In genomic region chr5:132928008-132928407, GRCh38 we compare ENCODE assay signal across 21 cellular contexts. TPM values are rescaled to one million over a fixed set of nuclear protein-coding genes. Genes with fewer than 3 reads are reported as not detected.
DNase-seq lines count a peak whose midpoint lies in the region; ATAC-seq, FAIRE-seq and TF ChIP-seq lines count a peak whose summit lies in the region.
"Had no signal": no experiment of that assay in that cellular context is flagged by ENCODE, and none has a peak within 500 bp of the region (broad histone marks: within the 10 kb centered on the region; RNA-seq: fewer than 3 reads in every experiment).

No MANE protein-coding gene starts in this region.

- no peaks in the 10 kb centered on the region for H3K9me1 ChIP-seq in K562 (ENCODE audit: control insufficient read depth, insufficient read depth, low read length)

- no peak overlapping the region for H3K4me2 ChIP-seq in mammary epithelial cell (ENCODE audit: insufficient read depth, low read depth, low read length)
- no peak overlapping the region for H3K4me2 ChIP-seq in K562 (ENCODE audit: insufficient read depth, low read length)

- dilution Hi-C loops in mammary epithelial cell (cut with HindIII; ENCODE audit: low sequenced_read_pairs): no loop called here

- FAIRE-seq in K562 (lab: Jason Lieb, UNC) (no peak), islet of Langerhans (lab: Jason Lieb, UNC) (peak; percentile 43)
- FAIRE-seq: A204.1 had no signal

- CTCF ChIA-PET in MCF 10A (lab: Yijun Ruan, JAX): no interaction called here
- CTCF ChIA-PET in mammary epithelial cell (lab: Charles Lee; ENCODE audit: low non-redundant PET): no interaction called here
- CTCF ChIA-PET in K562 (lab: Yijun Ruan, JAX; ENCODE audit: low intra/inter-chr PET ratio): no interaction called here

- ATAC-seq in K562: no peak
- no peak for ATAC-seq in HG03097 (IDR thresholded peaks at IDR 0.05; ENCODE audit: low FRiP score, unreplicated experiment)
- no peak for ATAC-seq in GM18873 (IDR thresholded peaks at IDR 0.05; ENCODE audit: low FRiP score, unreplicated experiment)

- H3K9me3 ChIP-seq in mammary epithelial cell (replicated peaks; ENCODE audit: insufficient read depth, low read length) (no peaks in the 10 kb centered on the region), K562 (replicated peaks; ENCODE audit: control insufficient read depth, insufficient read depth, low read depth, low read length) (no peaks in the 10 kb centered on the region)
- H3K9me3 ChIP-seq: BE2C, HAP-1 had no signal

- in situ Hi-C loops in mammary epithelial cell (cut with MboI; ENCODE audit: low sequenced_read_pairs in 2 of 2): no loop called here
- in situ Hi-C loops in K562 (cut with MboI): no loop called here

- H3K9me3 Mint-ChIP-seq in MCF 10A (ENCODE audit: unreplicated experiment): no peaks in the 10 kb centered on the region
- H3K9me3 Mint-ChIP-seq: CD4-positive, CD25-positive, alpha-beta regulatory T cell; CD8-positive, alpha-beta memory T cell had no signal

- intact Hi-C loops in MCF 10A (cut with micrococcal nuclease): no loop called here
- intact Hi-C loops in mammary epithelial cell (cut with micrococcal nuclease): no loop called here
- intact Hi-C loops in K562 (cut with micrococcal nuclease): no loop called here

- no peak for TF ChIP-seq EP300 in K562 (IDR thresholded peaks at IDR 0.05; ENCODE audit: low read length)

- TF ChIP-seq RAD21 in K562 (CRISPR knock-in tag; conservative IDR thresholded peaks at IDR 0.05 in 1 of 2, IDR thresholded peaks at IDR 0.05 in 1 of 2): no peak

- H3K9ac ChIP-seq in mammary epithelial cell (ENCODE audit: insufficient read depth, low read length) (no peak overlapping the region), K562 (ENCODE audit: insufficient read depth in 1 of 2, low read depth in 2 of 2, low read length in 2 of 2) (no peak overlapping the region)
- H3K9ac ChIP-seq: GM23248 had no signal

- H2AFZ ChIP-seq in mammary epithelial cell (ENCODE audit: low read depth, low read length): no peak overlapping the region
- H2AFZ ChIP-seq in K562 (ENCODE audit: low read depth, low read length): no peak overlapping the region
- H2AFZ ChIP-seq: GM23248 had no signal

- no peak overlapping the region for H3K4me3 Mint-ChIP-seq in MCF 10A (ENCODE audit: unreplicated experiment)
- H3K4me3 Mint-ChIP-seq: CD4-positive, CD25-positive, alpha-beta regulatory T cell; CD8-positive, alpha-beta memory T cell had no signal

- H3K4me1 ChIP-seq in mammary epithelial cell (ENCODE audit: insufficient read depth, low read length): no peaks in the 10 kb centered on the region
- H3K4me1 ChIP-seq in K562 (replicated peaks in 1 of 2; ENCODE audit: control insufficient read depth in 2 of 2, insufficient read depth in 2 of 2, low read length in 2 of 2): peaks cover 0 to 6% of the 10 kb centered on the region in 2 experiments; a peak in 2 of 5 replicates
- H3K4me1 ChIP-seq: BE2C, HAP-1 had no signal

- peaks cover 100% of the 10 kb centered on the region for H3K36me3 Mint-ChIP-seq in MCF 10A (ENCODE audit: insufficient read depth, unreplicated experiment)

- DNase-seq in MCF 10A (ENCODE audit: unreplicated experiment): no peak
- no peak for DNase-seq in mammary epithelial cell
- no peak for DNase-seq in K562 (ENCODE audit: extremely low read depth in 1 of 4, low spot score in 3 of 4)
- DNase-seq in activated CD4-positive, alpha-beta T cell treated with anti-CD3 and anti-CD28 coated beads for 1 hour: no peak
- DNase-seq: ACHN; BE2C; C1 segment of cervical spinal cord; CD4-positive, CD25-positive, alpha-beta regulatory T cell; CD8-positive, alpha-beta memory T cell; COR-L47; DMS 273 treated with DMSO at 0.1 percent for 48 hours; DND-41; EL; GM23248 had no signal

- H3K79me2 ChIP-seq in mammary epithelial cell (ENCODE audit: insufficient read depth, low read length): peaks cover 73% of the 10 kb centered on the region
- peaks cover 7% of the 10 kb centered on the region; the same call in 2 of the 3 replicates for H3K79me2 ChIP-seq in K562 (ENCODE audit: control insufficient read depth, insufficient read depth, low read length)

- H3K36me3 ChIP-seq in mammary epithelial cell (ENCODE audit: insufficient read depth, low read length) (peaks cover 29% of the 10 kb centered on the region), K562 (ENCODE audit: control insufficient read depth, insufficient read depth, low read length) (peaks cover 73% of the 10 kb centered on the region)

- 100% methylated on average over 2 of the region's 2 CpGs for WGBS in mammary epithelial cell (ENCODE audit: low coverage, missing lambda C conversion rate)
- WGBS in K562 (ENCODE audit: insufficient coverage, low coverage, missing lambda C conversion rate): 55% methylated on average over 2 of the region's 2 CpGs

- POLR2A ChIA-PET in MCF 10A (lab: Yijun Ruan, JAX) (interaction anchor here (0.6 to 1.7 kb wide), 4 partner anchors 9 to 124 kb away, joined by 3 to 4 read pairs (median 3); partner anchors contain the start of gene HSPA4), K562 (lab: Yijun Ruan, JAX) (interaction anchor here (1.1 kb wide), 1 partner anchor 19 kb away, joined by 4 read pairs; no protein-coding TSS in a partner anchor)

- peak overlapping the region; percentile 8 for H3K27ac Mint-ChIP-seq in MCF 10A (ENCODE audit: low read depth, unreplicated experiment)

- H3K27me3 ChIP-seq in mammary epithelial cell (ENCODE audit: insufficient read depth, low read length) (no peaks in the 10 kb centered on the region), K562 (ENCODE audit: control insufficient read depth in 2 of 2, insufficient read depth in 2 of 2, low read length in 2 of 2) (no peaks in the 10 kb centered on the region)
- H3K27me3 ChIP-seq: BE2C had no signal

- TF ChIP-seq CTCF in MCF 10A (IDR thresholded peaks at IDR 0.05; ENCODE audit: unreplicated experiment) (no peak), mammary epithelial cell (conservative IDR thresholded peaks at IDR 0.05 in 1 of 2, IDR thresholded peaks at IDR 0.05 in 1 of 2; ENCODE audit: extremely low read depth in 1 of 2, insufficient read depth in 1 of 2, low read depth in 1 of 2, low read length in 2 of 2) (no peak), K562 (IDR thresholded peaks at IDR 0.05 in 2 of 3, conservative IDR thresholded peaks at IDR 0.05 in 1 of 3; ENCODE audit: insufficient read depth in 2 of 3, low read depth in 1 of 3, low read length in 3 of 3) (no peak)

- H3K4me3 ChIP-seq in mammary epithelial cell (replicated peaks in 1 of 3; ENCODE audit: insufficient read depth in 1 of 3, low read depth in 2 of 3, low read length in 3 of 3): no peak overlapping the region
- no peak overlapping the region for H3K4me3 ChIP-seq in K562
- H3K4me3 ChIP-seq: GM23248, HAP-1 had no signal

- TF ChIP-seq POLR2A in K562 (conservative IDR thresholded peaks at IDR 0.05): no peak

- no peaks in the 10 kb centered on the region for H3K27me3 Mint-ChIP-seq in MCF 10A (ENCODE audit: insufficient read depth, unreplicated experiment)
- H3K27me3 Mint-ChIP-seq: CD4-positive, CD25-positive, alpha-beta regulatory T cell; CD8-positive, alpha-beta memory T cell had no signal

- BruUV-seq in MCF 10A (replicated peaks; lab: Mats Ljungman, UMichigan): no TSS peak
- BruUV-seq in mammary epithelial cell (replicated peaks; lab: Mats Ljungman, UMichigan): no TSS peak
- no TSS peak for BruUV-seq in K562 (replicated peaks; lab: Mats Ljungman, UMichigan)

- H3K27ac ChIP-seq in mammary epithelial cell (ENCODE audit: insufficient read depth, low read depth, low read length) (no peak overlapping the region), K562 (ENCODE audit: extremely low read depth, low read depth, low read length) (no peak overlapping the region)
- H3K27ac ChIP-seq: GM23248, HL-60 had no signal

- no peaks in the 10 kb centered on the region for H4K20me1 ChIP-seq in mammary epithelial cell (ENCODE audit: insufficient read depth, low read length)
- H4K20me1 ChIP-seq in K562 (replicated peaks; ENCODE audit: control insufficient read depth, insufficient read depth, low read length): no peaks in the 10 kb centered on the region

- H3K4me1 Mint-ChIP-seq in MCF 10A (ENCODE audit: insufficient read depth, unreplicated experiment): peaks cover 11% of the 10 kb centered on the region

RNA-seq across cellular contexts. Expression of gene AFF4, which starts 35.4 kb away (rescaled TPM):
- 200 and 206 TPM in 2 replicates for total RNA-seq in MCF 10A (2022)
- total RNA-seq in mammary epithelial cell: 100 to 1,000 TPM; 107 to 115 TPM
- 46.4 TPM for polyA plus RNA-seq in mammary epithelial cell
- polyA minus RNA-seq in mammary epithelial cell: 118 TPM
- total RNA-seq in K562 (2011; cell fraction: chromatin; rRNA removed; ENCODE audit: low replicate concordance): 90.2 and 159 TPM in 2 replicates
- 22.8 and 25.4 TPM in 2 replicates for total RNA-seq in K562 (2011; cell fraction: nucleolus; rRNA removed)
- 48.5 and 81.4 TPM in 2 replicates for total RNA-seq in K562 (2011; cell fraction: nucleoplasm; rRNA removed)
- 9.9 and 11.3 TPM in 2 replicates for total RNA-seq in K562 (2014; rRNA removed)
- total RNA-seq in K562 (2014; rRNA removed; fragmentation: Illumina TruSeq; extraction: Trizol): 19.9 and 21.4 TPM in 2 replicates
- total RNA-seq in K562 (2015; rRNA removed; fragmentation: Illumina TruSeq; extraction: Trizol): 17.9 and 18.9 TPM in 2 replicates
- total RNA-seq in K562 (2021): 22.5 and 25.8 TPM in 2 replicates
- polyA plus RNA-seq in K562 (2011; rRNA removed): 14.2 and 20.7 TPM in 2 replicates
- polyA plus RNA-seq in K562 (2011; cell fraction: cytosol; rRNA removed): 8.5 and 10.0 TPM in 2 replicates
- 28.6 and 30.9 TPM in 2 replicates for polyA plus RNA-seq in K562 (2011; cell fraction: nucleus; rRNA removed)
- 12.1 and 17.1 TPM in 2 replicates for polyA plus RNA-seq in K562 (2012)
- 17.0 and 19.6 TPM in 2 replicates for polyA plus RNA-seq in K562 (2014; fragmentation: Illumina TruSeq; extraction: Trizol)
- 1 to 10 TPM; 1.7 to 3.6 TPM for polyA plus RNA-seq in K562 (2014; fragmentation: Nextera tagmentation; extraction: Ambion mirVana)
- polyA plus RNA-seq in K562 (2014; rRNA removed): 7.9 and 9.0 TPM in 2 replicates
- 36.7 and 38.9 TPM in 2 replicates for polyA minus RNA-seq in K562 (2011; rRNA and poly(A)+ RNA removed)
- 21.8 and 26.6 TPM in 2 replicates for polyA minus RNA-seq in K562 (2011; cell fraction: cytosol; rRNA and poly(A)+ RNA removed)
- 20.3 and 38.2 TPM in 2 replicates for polyA minus RNA-seq in K562 (2011; cell fraction: nucleus; rRNA and poly(A)+ RNA removed)

RNA-seq across cellular contexts. Expression of gene LEAP2, which starts 54.5 kb away (rescaled TPM):
- total RNA-seq in MCF 10A (2022) (2.9 and 3.2 TPM in 2 replicates), mammary epithelial cell (under 1 TPM; 0.17 to 0.80 TPM), K562 (2014; rRNA removed) (1.1 and 2.2 TPM in 2 replicates), K562 (2014; rRNA removed; fragmentation: Illumina TruSeq; extraction: Trizol) (2.8 TPM in 2 replicates), K562 (2015; rRNA removed; fragmentation: Illumina TruSeq; extraction: Trizol) (2.9 and 3.1 TPM in 2 replicates), K562 (2021) (1.8 and 2.0 TPM in 2 replicates)
- polyA plus RNA-seq in mammary epithelial cell (0.41 TPM), K562 (2011; rRNA removed) (4.9 and 5.6 TPM in 2 replicates), K562 (2014; fragmentation: Illumina TruSeq; extraction: Trizol) (2.0 and 2.5 TPM in 2 replicates), K562 (2014; fragmentation: Nextera tagmentation; extraction: Ambion mirVana) (1 to 10 TPM; 2.0 to 2.9 TPM), K562 (2014; rRNA removed) (2.3 and 2.4 TPM in 2 replicates)
- not detected for polyA minus RNA-seq in mammary epithelial cell
- total RNA-seq in K562 (2011; cell fraction: chromatin; rRNA removed; ENCODE audit: low replicate concordance): 15.5 and 22.5 TPM in 2 replicates
- total RNA-seq in K562 (2011; cell fraction: nucleolus; rRNA removed): 9.0 and 10.5 TPM in 2 replicates
- total RNA-seq in K562 (2011; cell fraction: nucleoplasm; rRNA removed): 14.2 and 21.1 TPM in 2 replicates
- 0.82 and 2.1 TPM in 2 replicates for polyA plus RNA-seq in K562 (2011; cell fraction: cytosol; rRNA removed)
- 20.8 and 21.9 TPM in 2 replicates for polyA plus RNA-seq in K562 (2011; cell fraction: nucleus; rRNA removed)
- 1.3 and 1.4 TPM in 2 replicates for polyA plus RNA-seq in K562 (2012)
- polyA minus RNA-seq in K562 (2011; rRNA and poly(A)+ RNA removed): 3.3 and 5.2 TPM in 2 replicates
- 0.57 and 1.4 TPM in 2 replicates for polyA minus RNA-seq in K562 (2011; cell fraction: cytosol; rRNA and poly(A)+ RNA removed)
- polyA minus RNA-seq in K562 (2011; cell fraction: nucleus; rRNA and poly(A)+ RNA removed): 3.6 and 5.9 TPM in 2 replicates
- total RNA-seq: G401, GM23248 had no signal
